In genomic region chr5:107675201-107675600, GRCh38 we compare ENCODE assay signal across 25 cellular contexts. TPM values are rescaled to one million over a fixed set of nuclear protein-coding genes. Genes with fewer than 3 reads are reported as not detected.
"Had no signal": no experiment of that assay in that cellular context is flagged by ENCODE, and none has a peak within 500 bp of the region (broad histone marks: within the 10 kb centered on the region; RNA-seq: fewer than 3 reads in every experiment).

No MANE protein-coding gene starts in this region.

- H3K27ac Mint-ChIP-seq: naive thymus-derived CD4-positive, alpha-beta T cell; nephron; neural progenitor cell; stimulated activated naive CD8-positive, alpha-beta T cell treated with anti-CD3 and anti-CD28 coated beads, Interleukin-15, amount 100 ng/mL, for 72 hours had no signal

- H3K36me3 Mint-ChIP-seq: naive thymus-derived CD4-positive, alpha-beta T cell; neural progenitor cell had no signal

- H3K9me3 Mint-ChIP-seq: nephron; neural progenitor cell; stimulated activated naive CD8-positive, alpha-beta T cell treated with anti-CD3 and anti-CD28 coated beads, Interleukin-15, amount 100 ng/mL, for 72 hours had no signal

- H3K27ac ChIP-seq: esophagus muscularis mucosa, foreskin keratinocyte, gastroesophageal sphincter, heart right ventricle, left lung, neural progenitor cell, parathyroid adenoma, right lobe of liver, thyroid gland, vagina had no signal

- H3K4me3 Mint-ChIP-seq: naive thymus-derived CD4-positive, alpha-beta T cell; neural progenitor cell; stimulated activated naive CD8-positive, alpha-beta T cell treated with anti-CD3 and anti-CD28 coated beads, Interleukin-15, amount 100 ng/mL, for 72 hours had no signal

- H3K4me3 ChIP-seq: esophagus muscularis mucosa, gastroesophageal sphincter, heart right ventricle, left lung, neural progenitor cell, right lobe of liver, smooth muscle cell, thyroid gland, vagina had no signal

- H3K36me3 ChIP-seq: esophagus muscularis mucosa, gastroesophageal sphincter, heart right ventricle, left lung, neural progenitor cell, right lobe of liver, thyroid gland, vagina had no signal

- H3K79me2 ChIP-seq: parathyroid adenoma had no signal

- H3K4me1 ChIP-seq: foreskin keratinocyte had no signal

- H3K27me3 ChIP-seq: foreskin keratinocyte, neural progenitor cell, thyroid gland, vagina had no signal

- H3K9ac ChIP-seq: neural progenitor cell, parathyroid adenoma had no signal

- H3K9me3 ChIP-seq: esophagus muscularis mucosa, gastroesophageal sphincter, heart right ventricle, left lung, right lobe of liver, thyroid gland, vagina had no signal

- H3K4me2 ChIP-seq: neural progenitor cell, smooth muscle cell had no signal

- DNase-seq: dermis blood vessel endothelial cell; effector memory CD4-positive, alpha-beta T cell; heart right ventricle; hippocampal formation; left cardiac atrium; left lung; mesendoderm; midbrain; naive thymus-derived CD4-positive, alpha-beta T cell; right lobe of liver; stimulated activated CD4-positive, alpha-beta T cell treated with anti-CD3 and anti-CD28 coated beads, Interleukin-12 subunit alpha, Interleukin-12 subunit beta, amount 100 ng/mL, for 4 hours; stimulated activated CD4-positive, alpha-beta T cell treated with anti-CD3 and anti-CD28 coated beads, Interleukin-1b, Interleukin-23, amount 100 ng/mL, for 48 hours; stimulated activated CD4-positive, alpha-beta T cell treated with anti-CD3 and anti-CD28 coated beads, Interleukin-4, amount 100 ng/mL, for 1 hour; stimulated activated CD8-positive, alpha-beta memory T cell treated with anti-CD3 and anti-CD28 coated beads, Interleukin-4, amount 100 ng/mL, for 48 hours; stimulated activated naive CD4-positive, alpha-beta T cell; stimulated activated naive CD8-positive, alpha-beta T cell treated with anti-CD3 and anti-CD28 coated beads, Interleukin-15, amount 100 ng/mL, for 72 hours; thyroid gland had no signal

- H2AFZ ChIP-seq: parathyroid adenoma had no signal

RNA-seq across cellular contexts. Expression of gene EFNA5, which starts 4.5 kb away (rescaled TPM):
- polyA plus RNA-seq: naive thymus-derived CD4-positive, alpha-beta T cell had no signal
